10 cellular contexts compared by ENCODE assay signal in the genomic region with DNA sequence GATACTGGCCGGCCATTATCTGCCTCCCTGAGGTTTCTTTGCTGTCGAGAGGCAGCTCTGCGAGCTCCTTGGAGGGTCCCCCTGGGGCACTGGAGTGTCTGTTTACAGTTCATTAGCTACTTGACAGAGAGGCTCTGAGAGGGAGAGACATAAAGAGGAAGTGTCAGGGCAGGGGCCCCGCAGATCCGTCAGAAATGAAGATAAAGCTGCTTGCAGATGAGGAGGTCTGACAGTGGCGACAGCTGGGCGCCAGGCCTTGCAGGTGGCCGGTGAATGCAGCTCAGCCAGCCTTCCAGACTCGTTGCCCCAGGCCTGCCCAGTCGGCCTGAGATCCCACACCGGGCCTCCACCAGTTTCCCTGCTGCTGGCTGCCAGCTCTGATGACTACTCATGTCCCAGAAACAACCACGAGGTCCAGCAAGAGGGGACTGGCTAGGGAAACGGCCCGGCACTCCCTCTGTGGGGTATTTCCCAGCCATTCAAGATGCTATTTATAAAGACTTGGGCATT.
DNase-seq lines count a peak whose midpoint lies in the region.
"Had no signal": no experiment of that assay in that cellular context is flagged by ENCODE, and none has a peak within 500 bp of the region (broad histone marks: within the 10 kb centered on the region; RNA-seq: fewer than 3 reads in every experiment).

No MANE protein-coding gene starts in this region.

- peak; percentile 96 for DNase-seq in DMS79 treated with DMSO at 0.1 percent for 48 hours (lab: John Stamatoyannopoulos, UW)
- DNase-seq in NCI-H128 (lab: John Stamatoyannopoulos, UW; ENCODE audit: unreplicated experiment), result peak; percentile 75
- DNase-seq in SHP77 treated with DMSO at 0.1 percent for 48 hours (lab: John Stamatoyannopoulos, UW), result peak; percentile 18
- peak; percentile 66 for DNase-seq in iPS-NIHi7 (ENCODE audit: extremely low spot score)
- DNase-seq in NCI-H446 treated with DMSO at 0.1 percent for 48 hours (lab: John Stamatoyannopoulos, UW), result no peak
- no peak for DNase-seq in dedifferentiated amniotic fluid mesenchymal stem cell (ENCODE audit: extremely low spot score)
- no peak for DNase-seq in activated CD4-positive, CD25-positive, alpha-beta regulatory T cell treated with anti-CD3 and anti-CD28 coated beads, Interleukin-2, amount 50 U/mL, for 72 hours
- DNase-seq in activated effector memory CD4-positive, alpha-beta T cell treated with anti-CD3 and anti-CD28 coated beads, Interleukin-2, amount 50 U/mL, for 16 hours, result no peak
- DNase-seq: activated T-cell treated with anti-CD3 and anti-CD28 coated beads, Interleukin-2, amount 50 U/mL, for 1 hour; DND-41 had no signal

Comparison
In these comparisons a context has a peak if more than half of its experiments do, and no peak if none do; other contexts are left out.
1. DNase-seq: peak in DMS79 treated with DMSO at 0.1 percent for 48 hours (single experiment), NCI-H128 (single experiment), SHP77 treated with DMSO at 0.1 percent for 48 hours (single experiment) and iPS-NIHi7 (single experiment); none in NCI-H446 treated with DMSO at 0.1 percent for 48 hours (single experiment), dedifferentiated amniotic fluid mesenchymal stem cell (single experiment), activated CD4-positive, CD25-positive, alpha-beta regulatory T cell treated with anti-CD3 and anti-CD28 coated beads, Interleukin-2, amount 50 U/mL, for 72 hours (single experiment) and activated effector memory CD4-positive, alpha-beta T cell treated with anti-CD3 and anti-CD28 coated beads, Interleukin-2, amount 50 U/mL, for 16 hours (single experiment).